ENCODE assay signal across 1 cellular context in genomic region chr6:142478117-142478516, GRCh38.
TF ChIP-seq lines count a peak whose summit lies in the region.

No MANE protein-coding gene starts in this region.

TF ChIP-seq in SK-N-SH treated with all-trans-retinoic acid at 6 μM for 48 hours, 23 proteins besides CTCF, POLR2A, EP300 and RAD21 (continued from another document):
- TF ChIP-seq PATZ1 (CRISPR knock-in tag; IDR thresholded peaks at IDR 0.05; ENCODE audit: borderline replicate concordance): no peak
- no peak for TF ChIP-seq ARNTL (CRISPR knock-in tag; IDR thresholded peaks at IDR 0.05; ENCODE audit: borderline replicate concordance, low read depth)
- no peak for TF ChIP-seq ZNF70 (CRISPR knock-in tag; IDR thresholded peaks at IDR 0.05)
- no peak for TF ChIP-seq RARB (CRISPR knock-in tag; IDR thresholded peaks at IDR 0.05)
- no peak for TF ChIP-seq ZNF565 (CRISPR knock-in tag; conservative IDR thresholded peaks at IDR 0.05; ENCODE audit: low read depth)
